Comparison of ENCODE assay signal across 26 cellular contexts in genomic region chr14:96207686-96208085, GRCh38. TPM values are rescaled to one million over a fixed set of nuclear protein-coding genes. Genes with fewer than 3 reads are reported as not detected.
"Had no signal": no experiment of that assay in that cellular context is flagged by ENCODE, and none has a peak within 500 bp of the region (broad histone marks: within the 10 kb centered on the region; RNA-seq: fewer than 3 reads in every experiment).

No MANE protein-coding gene starts in this region.

- H3K27me3 ChIP-seq: right atrium auricular region, upper lobe of left lung had no signal

- H3K9me3 ChIP-seq: lower lobe of right lung, mucosa of descending colon, neutrophil, prostate gland had no signal

- H3K4me1 ChIP-seq: prostate gland had no signal

- FAIRE-seq: endothelial cell of umbilical vein, islet of Langerhans, urothelium cell line had no signal

- H3K36me3 ChIP-seq: heart right ventricle, lower lobe of right lung, neutrophil, prostate gland, right atrium auricular region, thoracic aorta, upper lobe of left lung had no signal

- H3K4me3 ChIP-seq: coronary artery, heart right ventricle, lower lobe of right lung, mucosa of descending colon, prostate gland, right atrium auricular region, thoracic aorta, upper lobe of left lung had no signal

- H3K27ac ChIP-seq: coronary artery, heart right ventricle, lower lobe of right lung, neutrophil, prostate gland, right atrium auricular region, thoracic aorta, upper lobe of left lung had no signal

- DNase-seq: dermis blood vessel endothelial cell; effector memory CD4-positive, alpha-beta T cell; erythroblast; esophagus squamous epithelium; foreskin melanocyte; glutamatergic neuron; heart right ventricle; hippocampal formation; left ventricle myocardium superior; lower lobe of right lung; mucosa of descending colon; naive B cell; stimulated activated CD4-positive, alpha-beta T cell treated with anti-CD3 and anti-CD28 coated beads, Interleukin-2, amount 100 ng/mL, for 48 hours; stimulated activated naive B cell treated with anti-CD40 and anti-IgM and Interleukin-4, amounts not matched to agents 10 μg/mL and 1 μg/mL and 100 μg/mL, for 72 hours; upper lobe of left lung had no signal

- ATAC-seq: heart right ventricle; left ventricle myocardium superior; lower lobe of right lung; mucosa of descending colon; sciatic nerve; stimulated activated naive B cell treated with anti-CD40 and anti-IgM and Interleukin-4, amounts not matched to agents 10 μg/mL and 1 μg/mL and 100 μg/mL, for 72 hours had no signal

RNA-seq across cellular contexts. Expression of gene BDKRB2, which starts 3.0 kb away (rescaled TPM):
- total RNA-seq: natural killer cell treated with Interleukin-12 subunit alpha and Interleukin-12 subunit beta and Interleukin-15 and Interleukin-18, amount 100 ng/mL, for 72 hours had no signal

RNA-seq across cellular contexts. Expression of gene BDKRB1, which starts 48.3 kb away (rescaled TPM):
- total RNA-seq: dermis blood vessel endothelial cell; endothelial cell of umbilical vein; left ventricle myocardium superior; lower lobe of right lung; natural killer cell treated with Interleukin-12 subunit alpha and Interleukin-12 subunit beta and Interleukin-15 and Interleukin-18, amount 100 ng/mL, for 72 hours; neural crest cell had no signal
- polyA plus RNA-seq: endothelial cell of umbilical vein had no signal
